In genomic region chr7:2138146-2138765, GRCh38 we compare ENCODE assay signal across 8 cellular contexts.
DNase-seq lines count a peak whose midpoint lies in the region; ATAC-seq and TF ChIP-seq lines count a peak whose summit lies in the region.
"Had no signal": no experiment of that assay in that cellular context is flagged by ENCODE, and none has a peak within 500 bp of the region (broad histone marks: within the 10 kb centered on the region; RNA-seq: fewer than 3 reads in every experiment).

No MANE protein-coding gene starts in this region.

- H3K4me1 ChIP-seq in A673 (ENCODE audit: insufficient read depth, low read length, poor library complexity, severe bottlenecking) (peaks cover 14% of the 10 kb centered on the region), gastrocnemius medialis (peaks cover 0 to 18% of the 10 kb centered on the region in 2 donors)

- TF ChIP-seq CTCF in A673 (conservative IDR thresholded peaks at IDR 0.05; ENCODE audit: low read depth, low read length) = no peak
- TF ChIP-seq CTCF in gastrocnemius medialis (IDR thresholded peaks at IDR 0.05 in 4 of 5, conservative IDR thresholded peaks at IDR 0.05 in 1 of 5) = no peak

- H3K9me3 ChIP-seq in A673 (ENCODE audit: low read depth, low read length, poor library complexity, severe bottlenecking) = no peaks in the 10 kb centered on the region
- no peaks in the 10 kb centered on the region for H3K9me3 ChIP-seq in gastrocnemius medialis

- H3K27ac Mint-ChIP-seq in stimulated activated naive B cell treated with anti-CD40 and anti-IgM and Interleukin-4, amounts not matched to agents 10 μg/mL and 1 μg/mL and 100 μg/mL, for 72 hours = peak overlapping the region; percentile 97

- intact Hi-C loops in A673 (cut with micrococcal nuclease; ENCODE audit: unreplicated experiment) = no loop called here
- intact Hi-C loops in gastrocnemius medialis (cut with DNase I; ENCODE audit: low total_unique reads) = no loop called here

- peak; percentile 48 for ATAC-seq in GM19467 (IDR thresholded peaks at IDR 0.05; ENCODE audit: unreplicated experiment)
- ATAC-seq in stimulated activated naive B cell treated with anti-CD40 and anti-IgM and Interleukin-4, amounts not matched to agents 10 μg/mL and 1 μg/mL and 100 μg/mL, for 72 hours (replicated peaks) = peak; percentile 96 to 97
- no peak for ATAC-seq in gastrocnemius medialis

- H3K9me3 Mint-ChIP-seq in stimulated activated naive B cell treated with anti-CD40 and anti-IgM and Interleukin-4, amounts not matched to agents 10 μg/mL and 1 μg/mL and 100 μg/mL, for 72 hours = no peaks in the 10 kb centered on the region

- no peak for TF ChIP-seq POLR2A in gastrocnemius medialis (IDR thresholded peaks at IDR 0.05)

- no peaks in the 10 kb centered on the region for H3K27me3 ChIP-seq in A673 (replicated peaks; ENCODE audit: insufficient read depth, low read depth, low read length, poor library complexity)
- H3K27me3 ChIP-seq in gastrocnemius medialis = no peaks in the 10 kb centered on the region

- in situ Hi-C loops in gastrocnemius medialis (cut with MboI; ENCODE audit: low sequenced_read_pairs in 4 of 4) = no loop called here

- peaks cover 13 to 16% of the 10 kb centered on the region in 2 donors for H3K4me1 Mint-ChIP-seq in stimulated activated naive B cell treated with anti-CD40 and anti-IgM and Interleukin-4, amounts not matched to agents 10 μg/mL and 1 μg/mL and 100 μg/mL, for 72 hours

- BruUV-seq in A673 (replicated peaks; lab: Mats Ljungman, UMichigan) = no TSS peak

- H3K4me3 Mint-ChIP-seq in stimulated activated naive B cell treated with anti-CD40 and anti-IgM and Interleukin-4, amounts not matched to agents 10 μg/mL and 1 μg/mL and 100 μg/mL, for 72 hours = peak overlapping the region; percentile 82 to 88

- CTCF ChIA-PET in A673 (lab: Charles Lee) = no interaction called here

- H3K27me3 Mint-ChIP-seq in stimulated activated naive B cell treated with anti-CD40 and anti-IgM and Interleukin-4, amounts not matched to agents 10 μg/mL and 1 μg/mL and 100 μg/mL, for 72 hours = no peaks in the 10 kb centered on the region

- POLR2A ChIA-PET in A673 (lab: Charles Lee; ENCODE audit: low non-redundant PET) = no interaction called here

- H3K36me3 ChIP-seq in A673 (ENCODE audit: insufficient read depth, low read length, poor library complexity, severe bottlenecking) (no peaks in the 10 kb centered on the region), gastrocnemius medialis (no peaks in the 10 kb centered on the region)

- no peak overlapping the region for H3K4me3 ChIP-seq in A673 (ENCODE audit: low read depth, low read length, poor library complexity, severe bottlenecking)
- no peak overlapping the region for H3K4me3 ChIP-seq in gastrocnemius medialis

- H3K27ac ChIP-seq in A673 (ENCODE audit: low read depth, low read length, poor library complexity, severe bottlenecking) = no peak overlapping the region
- H3K27ac ChIP-seq in gastrocnemius medialis = no peak overlapping the region

- H3K36me3 Mint-ChIP-seq in stimulated activated naive B cell treated with anti-CD40 and anti-IgM and Interleukin-4, amounts not matched to agents 10 μg/mL and 1 μg/mL and 100 μg/mL, for 72 hours = peaks cover 34 to 53% of the 10 kb centered on the region in 2 donors

- DNase-seq in activated CD4-positive, alpha-beta T cell treated with anti-CD3 and anti-CD28 coated beads for 48 hours = peak; percentile 73
- DNase-seq in germinal center (ENCODE audit: low spot score) = peak; percentile 82
- peak; percentile 81 for DNase-seq in stimulated activated naive B cell treated with anti-CD40 and anti-IgM and Interleukin-4, amounts not matched to agents 10 μg/mL and 1 μg/mL and 100 μg/mL, for 72 hours
- DNase-seq in A673 (ENCODE audit: low spot score) = no peak
- no peak for DNase-seq in gastrocnemius medialis
- no peak for DNase-seq in iPS-NIHi7 (ENCODE audit: extremely low spot score)
- DNase-seq: NK-92 treated with Interleukin-12 subunit alpha and Interleukin-12 subunit beta, amount 100 ng/mL, for 24 hours had no signal

Comparison
In these comparisons a context has a peak if more than half of its experiments do, and no peak if none do; other contexts are left out.
1. ATAC-seq: peak in GM19467 (single experiment) and stimulated activated naive B cell treated with anti-CD40 and anti-IgM and Interleukin-4, amounts not matched to agents 10 μg/mL and 1 μg/mL and 100 μg/mL, for 72 hours (2 of 2); none in gastrocnemius medialis (0 of 2).
2. DNase-seq: peak in activated CD4-positive, alpha-beta T cell treated with anti-CD3 and anti-CD28 coated beads for 48 hours (single experiment), germinal center (single experiment) and stimulated activated naive B cell treated with anti-CD40 and anti-IgM and Interleukin-4, amounts not matched to agents 10 μg/mL and 1 μg/mL and 100 μg/mL, for 72 hours (single experiment); none in A673 (single experiment), gastrocnemius medialis (0 of 2) and iPS-NIHi7 (single experiment).